28 cellular contexts compared by ENCODE assay signal in the genomic region with DNA sequence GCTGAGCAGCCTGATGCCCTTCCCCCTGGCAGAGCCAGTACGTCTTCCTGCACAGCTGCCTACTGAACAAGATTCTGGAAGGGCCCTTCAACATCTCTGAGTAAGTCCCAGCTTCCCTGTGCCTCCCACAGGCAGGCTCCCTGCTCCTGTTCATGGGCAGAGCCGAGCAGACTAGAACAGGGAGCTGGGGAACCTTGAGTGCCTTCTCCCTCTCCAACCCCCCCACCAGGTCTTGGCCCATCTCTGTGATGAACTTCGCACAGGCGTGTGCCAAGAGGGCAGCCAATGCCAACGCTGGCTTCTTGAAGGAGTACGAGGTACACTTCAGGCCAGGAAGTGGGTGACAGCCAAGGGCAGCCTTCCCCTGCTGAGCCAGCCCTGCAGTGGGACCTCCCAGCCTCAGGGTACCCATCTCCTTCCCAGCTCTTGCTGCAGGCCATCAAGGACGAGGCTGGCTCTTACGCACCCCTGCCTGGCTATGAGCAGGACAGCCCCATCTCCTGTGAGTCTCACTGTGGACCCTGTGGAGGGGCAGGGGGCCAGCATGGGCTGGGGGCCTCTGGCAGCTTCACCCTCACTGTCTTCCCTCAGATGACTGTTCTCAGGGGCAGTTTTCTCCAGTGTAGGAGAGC. TPM values are rescaled to one million over a fixed set of nuclear protein-coding genes. Genes with fewer than 3 reads are reported as not detected.
"Had no signal": no experiment of that assay in that cellular context is flagged by ENCODE, and none has a peak within 500 bp of the region (broad histone marks: within the 10 kb centered on the region; RNA-seq: fewer than 3 reads in every experiment).

No MANE protein-coding gene starts in this region.

- FAIRE-seq: pancreas had no signal

- H3K4me2 ChIP-seq: hepatocyte had no signal

- H3K36me3 ChIP-seq: cardiac muscle cell, neutrophil, pancreas, tibial nerve, vagina had no signal

- H3K9me3 ChIP-seq: body of pancreas, neutrophil, pancreas, psoas muscle, tibial nerve, vagina had no signal

- H3K4me3 Mint-ChIP-seq: activated CD4-positive, alpha-beta T cell treated with anti-CD3 and anti-CD28 coated beads for 36 hours; activated naive CD4-positive, alpha-beta T cell treated with anti-CD3 and anti-CD28 coated beads for 36 hours; activated naive CD8-positive, alpha-beta T cell treated with anti-CD3 and anti-CD28 coated beads, Interleukin-2, amount 50 U/mL, for 24 hours; activated T-cell treated with anti-CD3 and anti-CD28 coated beads, Interleukin-2, amount 50 U/mL, for 4 hours; dendritic cell treated with granulocyte-macrophage colony-stimulating factor and Interleukin-4, amounts not matched to agents 40 ng/mL and 50 ng/mL, for 4 days; naive thymus-derived CD4-positive, alpha-beta T cell; stimulated activated naive CD8-positive, alpha-beta T cell treated with anti-CD3 and anti-CD28 coated beads, Interleukin-15, amount 100 ng/mL, for 72 hours; T-helper 1 cell treated with Interleukin-12 subunit alpha and Interleukin-12 subunit beta and Interleukin-4 antibody, amounts not matched to agents 30 μg/mL and 1 μg/mL, for 36 hours; WTC11 had no signal

- ATAC-seq: activated CD4-positive, alpha-beta T cell treated with anti-CD3 and anti-CD28 coated beads for 36 hours; activated naive CD8-positive, alpha-beta T cell treated with anti-CD3 and anti-CD28 coated beads, Interleukin-2, amount 50 U/mL, for 24 hours; activated T-cell treated with anti-CD3 and anti-CD28 coated beads, Interleukin-2, amount 50 U/mL, for 4 hours; body of pancreas; foreskin keratinocyte; naive thymus-derived CD4-positive, alpha-beta T cell; pancreas; psoas muscle; right cardiac atrium; stimulated activated naive CD8-positive, alpha-beta T cell treated with anti-CD3 and anti-CD28 coated beads, Interleukin-15, amount 100 ng/mL, for 72 hours; WTC11 had no signal

- H2AFZ ChIP-seq: hepatocyte had no signal

- H3K36me3 Mint-ChIP-seq: naive thymus-derived CD4-positive, alpha-beta T cell; WTC11 had no signal

- H3K79me2 ChIP-seq: hepatocyte had no signal

- H3K4me1 ChIP-seq: body of pancreas, foreskin keratinocyte, pancreas, psoas muscle had no signal

- H3K9me3 Mint-ChIP-seq: activated naive CD4-positive, alpha-beta T cell treated with anti-CD3 and anti-CD28 coated beads for 36 hours; activated naive CD8-positive, alpha-beta T cell treated with anti-CD3 and anti-CD28 coated beads, Interleukin-2, amount 50 U/mL, for 24 hours; activated T-cell treated with anti-CD3 and anti-CD28 coated beads, Interleukin-2, amount 50 U/mL, for 4 hours; dendritic cell treated with granulocyte-macrophage colony-stimulating factor and Interleukin-4, amounts not matched to agents 40 ng/mL and 50 ng/mL, for 4 days; naive thymus-derived CD4-positive, alpha-beta T cell; stimulated activated naive CD8-positive, alpha-beta T cell treated with anti-CD3 and anti-CD28 coated beads, Interleukin-15, amount 100 ng/mL, for 72 hours; T-helper 1 cell treated with Interleukin-12 subunit alpha and Interleukin-12 subunit beta and Interleukin-4 antibody, amounts not matched to agents 30 μg/mL and 1 μg/mL, for 36 hours; WTC11 had no signal

- H3K27ac Mint-ChIP-seq: activated CD4-positive, alpha-beta T cell treated with anti-CD3 and anti-CD28 coated beads for 36 hours; activated naive CD4-positive, alpha-beta T cell treated with anti-CD3 and anti-CD28 coated beads for 36 hours; activated naive CD8-positive, alpha-beta T cell treated with anti-CD3 and anti-CD28 coated beads, Interleukin-2, amount 50 U/mL, for 24 hours; dendritic cell treated with granulocyte-macrophage colony-stimulating factor and Interleukin-4, amounts not matched to agents 40 ng/mL and 50 ng/mL, for 4 days; naive thymus-derived CD4-positive, alpha-beta T cell; T-helper 1 cell treated with Interleukin-12 subunit alpha and Interleukin-12 subunit beta and Interleukin-4 antibody, amounts not matched to agents 30 μg/mL and 1 μg/mL, for 36 hours; WTC11 had no signal

- H3K27me3 ChIP-seq: body of pancreas, cardiac muscle cell, hepatocyte, pancreas, tibial nerve, vagina had no signal

- H3K27ac ChIP-seq: body of pancreas, cardiac muscle cell, foreskin keratinocyte, hepatocyte, neutrophil, pancreas, psoas muscle, tibial nerve, vagina had no signal

- DNase-seq: activated CD4-positive, alpha-beta T cell treated with anti-CD3 and anti-CD28 coated beads for 36 hours; activated CD4-positive, alpha-beta T cell treated with anti-CD3 and anti-CD28 coated beads, Interleukin-2, amount 50 U/mL, for 4 hours; activated CD8-positive, alpha-beta memory T cell treated with anti-CD3 and anti-CD28 coated beads, Interleukin-2, amount 50 U/mL, for 48 hours; activated effector memory CD4-positive, alpha-beta T cell treated with Interleukin-2 at 50 U/mL for 16 hours; activated naive CD4-positive, alpha-beta T cell treated with anti-CD3 and anti-CD28 coated beads for 36 hours; activated naive CD8-positive, alpha-beta T cell treated with anti-CD3 and anti-CD28 coated beads, Interleukin-2, amount 50 U/mL, for 24 hours; activated T-cell treated with anti-CD3 and anti-CD28 coated beads, Interleukin-2, amount 50 U/mL, for 4 hours; body of pancreas; effector CD8-positive, alpha-beta T cell; erythroblast; foreskin keratinocyte; mesendoderm; naive thymus-derived CD4-positive, alpha-beta T cell; psoas muscle; right cardiac atrium; stimulated activated CD4-positive, alpha-beta T cell treated with anti-CD3 and anti-CD28 coated beads, Interleukin-1b, Interleukin-23, amount 100 ng/mL, for 48 hours; stimulated activated naive CD8-positive, alpha-beta T cell treated with anti-CD3 and anti-CD28 coated beads, Interleukin-15, amount 100 ng/mL, for 72 hours; T1000 had no signal

- H3K4me3 ChIP-seq: body of pancreas, cardiac muscle cell, hepatocyte, pancreas, psoas muscle, tibial nerve, vagina had no signal

RNA-seq across cellular contexts. Expression of a gene that starts 6.4 kb away (rescaled TPM):
- total RNA-seq: cardiac muscle cell had no signal

RNA-seq across cellular contexts. Expression of a gene that starts 26.8 kb away (rescaled TPM):
- total RNA-seq: cardiac muscle cell, chondrocyte, foreskin keratinocyte, hepatocyte had no signal
